24 cellular contexts compared by ENCODE assay signal in the genomic region with DNA sequence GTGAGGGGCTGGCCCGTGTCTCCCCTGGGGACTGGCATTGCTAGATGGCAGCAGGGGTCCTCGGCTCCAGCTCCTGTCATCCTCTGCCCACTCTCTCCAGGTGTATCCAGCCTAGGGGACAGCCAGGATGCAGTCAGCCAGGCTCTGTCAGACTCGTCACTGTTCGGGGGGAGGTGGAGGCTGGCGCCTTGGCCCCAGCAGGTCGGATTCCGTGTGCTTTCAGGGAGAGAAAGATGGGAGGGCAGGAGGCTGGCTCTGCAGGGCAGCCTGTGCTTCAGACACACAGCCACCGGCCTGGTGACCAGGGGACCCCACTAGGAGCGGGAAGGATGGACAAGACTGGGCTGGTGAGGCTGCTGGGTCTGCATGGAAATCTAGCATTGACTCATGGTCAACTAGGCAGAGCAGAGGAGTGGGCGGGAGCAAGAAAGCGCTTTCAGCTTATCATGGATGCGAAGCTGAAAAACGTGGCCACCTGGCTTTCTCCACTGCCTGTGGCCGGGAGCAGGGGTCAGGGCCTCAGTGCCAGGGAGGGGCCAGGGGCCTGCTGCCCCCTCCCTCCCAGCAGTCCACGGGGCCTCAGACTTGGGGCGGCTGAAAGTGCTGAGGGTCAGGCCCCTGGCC. TPM values are rescaled to one million over a fixed set of nuclear protein-coding genes. Genes with fewer than 3 reads are reported as not detected.
DNase-seq lines count a peak whose midpoint lies in the region; TF ChIP-seq lines count a peak whose summit lies in the region.
"Had no signal": no experiment of that assay in that cellular context is flagged by ENCODE, and none has a peak within 500 bp of the region (broad histone marks: within the 10 kb centered on the region; RNA-seq: fewer than 3 reads in every experiment).

No MANE protein-coding gene starts in this region.

- H3K27me3 ChIP-seq in spleen (replicated peaks in 1 of 7) = peaks cover 0 to 21% (median 0%) of the 10 kb centered on the region in 7 donors
- H3K27me3 ChIP-seq: BE2C; BLaER1 treated with 17β-estradiol and CSF1 and Interleukin-3, amounts not matched to agents 10 nM and 100 nM had no signal

- no peak overlapping the region for H3K27ac ChIP-seq in spleen
- H3K27ac ChIP-seq: A549; BLaER1 treated with 17β-estradiol and CSF1 and Interleukin-3, amounts not matched to agents 10 nM and 100 nM had no signal

- H3K4me1 ChIP-seq in spleen = no peaks in the 10 kb centered on the region
- H3K4me1 ChIP-seq: A549, BE2C, HAP-1 had no signal

- no peaks in the 10 kb centered on the region for H3K36me3 ChIP-seq in spleen
- H3K36me3 ChIP-seq: BE2C; BLaER1 treated with 17β-estradiol and CSF1 and Interleukin-3, amounts not matched to agents 10 nM and 100 nM; HAP-1 had no signal

- H3K9me3 ChIP-seq in spleen = no peaks in the 10 kb centered on the region
- H3K9me3 ChIP-seq: A549; BE2C; BLaER1 treated with 17β-estradiol and CSF1 and Interleukin-3, amounts not matched to agents 10 nM and 100 nM; HAP-1 had no signal

- in situ Hi-C loops in GM13976 (cut with MboI; ENCODE audit: low sequenced_read_pairs, unreplicated experiment) = no loop called here

- H3K4me3 ChIP-seq in spleen = no peak overlapping the region
- H3K4me3 ChIP-seq: A549; BLaER1 treated with 17β-estradiol and CSF1 and Interleukin-3, amounts not matched to agents 10 nM and 100 nM; GM12878; GM23338; HAP-1 had no signal

- peak; percentile 59 for DNase-seq in activated effector memory CD4-positive, alpha-beta T cell treated with anti-CD3 and anti-CD28 coated beads, Interleukin-2, amount 50 U/mL, for 16 hours
- no peak for DNase-seq in activated effector memory CD4-positive, alpha-beta T cell treated with Interleukin-2 at 50 U/mL for 16 hours
- peak; percentile 26 for DNase-seq in GM13976 (ENCODE audit: low spot score)
- peak; percentile 33 for DNase-seq in left kidney (ENCODE audit: low read depth, low spot score)
- peak; percentile 66 for DNase-seq in spleen
- no peak for DNase-seq in stimulated activated naive CD4-positive, alpha-beta T cell treated with Interleukin-2 at 50 U/mL for 16 hours (lab: John Stamatoyannopoulos, UW)
- DNase-seq in activated CD4-positive, alpha-beta T cell treated with anti-CD3 and anti-CD28 coated beads, Interleukin-2, amount 50 U/mL, for 1 hour = no peak
- DNase-seq: 8988T; ACHN; AML-193; BE2C; Calu3; CD4-positive, alpha-beta T cell; CD8-positive, alpha-beta memory T cell; DMS79; EL; GDM1; HFFc6 had no signal

- intact Hi-C loops in spleen (cut with DNase I; ENCODE audit: low total_unique reads) = no loop called here

- 72 to 84% (median 78%) methylated on average over 15 to 16 of the region's 16 CpGs for WGBS in spleen, 5 donors

- TF ChIP-seq CTCF in GM13976 (IDR thresholded peaks at IDR 0.05; ENCODE audit: borderline replicate concordance, control extremely low read depth, extremely low read depth, insufficient read depth, missing control alignments) = no peak
- no peak for TF ChIP-seq CTCF in spleen (IDR thresholded peaks at IDR 0.05 in 8 of 11, conservative IDR thresholded peaks at IDR 0.05 in 3 of 11)

- no peak for TF ChIP-seq POLR2A in spleen (IDR thresholded peaks at IDR 0.05)

RNA-seq across cellular contexts. Expression of gene ALX4, which starts 45.7 kb away (rescaled TPM):
- total RNA-seq in spleen = under 1 TPM in 1 of 7 donors, not detected in 6; 0.11 TPM
- not detected for polyA plus RNA-seq in spleen
- total RNA-seq: Calu3; CD4-positive, alpha-beta T cell; CD8-positive, alpha-beta memory T cell; GM12878; GM23338 had no signal
- polyA plus RNA-seq: CD14-positive monocyte; CD8-positive, alpha-beta memory T cell; GM12878; GM23338 had no signal

Comparison
In these comparisons a context has a peak if more than half of its experiments do, and no peak if none do; other contexts are left out.
1. DNase-seq: peak in activated effector memory CD4-positive, alpha-beta T cell treated with anti-CD3 and anti-CD28 coated beads, Interleukin-2, amount 50 U/mL, for 16 hours (single experiment), GM13976 (single experiment), left kidney (single experiment) and spleen (single experiment); none in activated effector memory CD4-positive, alpha-beta T cell treated with Interleukin-2 at 50 U/mL for 16 hours (single experiment), stimulated activated naive CD4-positive, alpha-beta T cell treated with Interleukin-2 at 50 U/mL for 16 hours (single experiment) and activated CD4-positive, alpha-beta T cell treated with anti-CD3 and anti-CD28 coated beads, Interleukin-2, amount 50 U/mL, for 1 hour (single experiment).